Comparison of ENCODE assay signal across 13 cellular contexts in genomic region chr14:94481468-94482131, GRCh38. TPM values are rescaled to one million over a fixed set of nuclear protein-coding genes. Genes with fewer than 3 reads are reported as not detected.
DNase-seq lines count a peak whose midpoint lies in the region; ATAC-seq and TF ChIP-seq lines count a peak whose summit lies in the region.
"Had no signal": no experiment of that assay in that cellular context is flagged by ENCODE, and none has a peak within 500 bp of the region (broad histone marks: within the 10 kb centered on the region; RNA-seq: fewer than 3 reads in every experiment).

No MANE protein-coding gene starts in this region.

- no peak overlapping the region for H3K4me3 ChIP-seq in GM12865 (ENCODE audit: low read depth, low read length)
- no peak overlapping the region for H3K4me3 ChIP-seq in trophoblast cell (ENCODE audit: low read depth, low read length)

- H3K4me2 ChIP-seq in trophoblast cell (ENCODE audit: low read length), result no peak overlapping the region

- H3K4me1 Mint-ChIP-seq in chondrocyte (ENCODE audit: low read depth), result peaks cover 50% of the 10 kb centered on the region

- no peaks in the 10 kb centered on the region for H3K27me3 Mint-ChIP-seq in chondrocyte (ENCODE audit: low read depth)

- H4K8ac ChIP-seq in trophoblast cell (ENCODE audit: low read depth, low read length), result no peak overlapping the region

- no peak overlapping the region for H2BK120ac ChIP-seq in trophoblast cell (ENCODE audit: insufficient read depth, low read length, poor library complexity)

- WGBS in trophoblast cell (ENCODE audit: extremely low coverage, insufficient coverage, insufficient read length), result no CpG with 5 or more reads among the region's 5 CpGs

- peak overlapping the region; percentile 79 for H3K27ac Mint-ChIP-seq in chondrocyte (ENCODE audit: unreplicated experiment)
- H3K27ac Mint-ChIP-seq: CD4-positive, CD25-positive, alpha-beta regulatory T cell; IgD-negative memory B cell had no signal

- ATAC-seq in GM19452 (IDR thresholded peaks at IDR 0.05; ENCODE audit: unreplicated experiment), result no peak
- no peak for ATAC-seq in HG03097 (IDR thresholded peaks at IDR 0.05; ENCODE audit: low FRiP score, unreplicated experiment)

- no peak overlapping the region for H3K27ac ChIP-seq in trophoblast cell (ENCODE audit: low read depth, low read length)

- no peak overlapping the region for H3K14ac ChIP-seq in trophoblast cell (ENCODE audit: low read length)

- no peaks in the 10 kb centered on the region for H3K79me2 ChIP-seq in trophoblast cell (ENCODE audit: control insufficient read depth, insufficient read depth, low read length, poor library complexity)

- H3K23ac ChIP-seq in trophoblast cell (ENCODE audit: low read length), result no peak overlapping the region

- no peak overlapping the region for H2AK5ac ChIP-seq in trophoblast cell (ENCODE audit: low read length)

- peaks cover 0 to 3% of the 10 kb centered on the region in 2 experiments for H3K4me1 ChIP-seq in trophoblast cell (ENCODE audit: control insufficient read depth in 1 of 2, insufficient read depth in 2 of 2, low read length in 2 of 2)

- H3K18ac ChIP-seq in trophoblast cell (ENCODE audit: low read length), result no peak overlapping the region

- H4K12ac ChIP-seq in trophoblast cell (ENCODE audit: low read depth, low read length), result no peak overlapping the region

- DNase-seq in GM12865 (ENCODE audit: low read depth), result peak; percentile 57
- DNase-seq in HK-2 (ENCODE audit: unreplicated experiment), result peak; percentile 37
- DNase-seq in chondrocyte (ENCODE audit: low spot score), result no peak
- DNase-seq in trophoblast cell, result peak; percentile 87 to 90
- no peak for DNase-seq in NCI-H1694 (lab: John Stamatoyannopoulos, UW)
- no peak for DNase-seq in NCI-H345 treated with DMSO at 0.1 percent for 48 hours (lab: John Stamatoyannopoulos, UW; ENCODE audit: unreplicated experiment)
- DNase-seq: CD4-positive, CD25-positive, alpha-beta regulatory T cell; GOT3 had no signal

- H3K9ac ChIP-seq in trophoblast cell (ENCODE audit: low read length), result no peak overlapping the region

- peaks cover 22% of the 10 kb centered on the region for H3K9me3 Mint-ChIP-seq in chondrocyte (ENCODE audit: low read depth)

- H3K4ac ChIP-seq in trophoblast cell (ENCODE audit: low read depth, low read length), result no peak overlapping the region

- H2BK12ac ChIP-seq in trophoblast cell (ENCODE audit: low read length), result no peak overlapping the region

- H2BK5ac ChIP-seq in trophoblast cell (ENCODE audit: low read depth, low read length, poor library complexity), result no peak overlapping the region

- H3K9me3 ChIP-seq in trophoblast cell (ENCODE audit: insufficient read depth, low read depth, low read length), result peaks cover 6% of the 10 kb centered on the region

- TF ChIP-seq CTCF in GM12865 (IDR thresholded peaks at IDR 0.05; ENCODE audit: insufficient read depth, low read depth, low read length, missing control alignments) (no peak), chondrocyte (IDR thresholded peaks at IDR 0.05) (no peak)

- no peaks in the 10 kb centered on the region for H3K27me3 ChIP-seq in trophoblast cell (ENCODE audit: insufficient read depth, low read length)

- no peak overlapping the region for H3K4me3 Mint-ChIP-seq in chondrocyte (ENCODE audit: unreplicated experiment)
- H3K4me3 Mint-ChIP-seq: CD4-positive, CD25-positive, alpha-beta regulatory T cell had no signal

- H2AFZ ChIP-seq in trophoblast cell (ENCODE audit: insufficient read depth, low read length, poor library complexity), result no peak overlapping the region

- H3K36me3 Mint-ChIP-seq in chondrocyte (ENCODE audit: low read depth), result peaks cover 6% of the 10 kb centered on the region
- H3K36me3 Mint-ChIP-seq: CD4-positive, CD25-positive, alpha-beta regulatory T cell had no signal

- no peak overlapping the region for H4K91ac ChIP-seq in trophoblast cell (ENCODE audit: low read depth, low read length)

- no peaks in the 10 kb centered on the region for H3K79me1 ChIP-seq in trophoblast cell (ENCODE audit: low read length)

- no peaks in the 10 kb centered on the region for H3K36me3 ChIP-seq in trophoblast cell (ENCODE audit: control insufficient read depth in 1 of 2, insufficient read depth in 2 of 2, low read length in 2 of 2)

RNA-seq across cellular contexts. Expression of gene SERPINA9, which starts 5.6 kb away (rescaled TPM):
- not detected in 3 replicates for total RNA-seq in chondrocyte
- polyA plus RNA-seq in trophoblast cell (2013), result not detected in 2 replicates
- total RNA-seq: CD4-positive, CD25-positive, alpha-beta regulatory T cell; dermis microvascular lymphatic vessel endothelial cell; frontal cortex had no signal
- polyA plus RNA-seq: CD4-positive, CD25-positive, alpha-beta regulatory T cell had no signal

RNA-seq across cellular contexts. Expression of gene SERPINA12, which starts 27.7 kb away (rescaled TPM):
- total RNA-seq in chondrocyte, result not detected in 3 replicates
- not detected in 2 replicates for polyA plus RNA-seq in trophoblast cell (2013)
- total RNA-seq: CD4-positive, CD25-positive, alpha-beta regulatory T cell; dermis microvascular lymphatic vessel endothelial cell; frontal cortex had no signal
- polyA plus RNA-seq: CD4-positive, CD25-positive, alpha-beta regulatory T cell; IgD-negative memory B cell had no signal

RNA-seq across cellular contexts. Expression of gene SERPINA11, which starts 29.0 kb away (rescaled TPM):
- not detected in 3 replicates for total RNA-seq in chondrocyte
- 0.04 TPM in 1 of 2 replicates, not detected in the other for polyA plus RNA-seq in trophoblast cell (2013)
- total RNA-seq: CD4-positive, CD25-positive, alpha-beta regulatory T cell; dermis microvascular lymphatic vessel endothelial cell; frontal cortex had no signal
- polyA plus RNA-seq: CD4-positive, CD25-positive, alpha-beta regulatory T cell; IgD-negative memory B cell had no signal

Comparison
In these comparisons a context has a peak if more than half of its experiments do, and no peak if none do; other contexts are left out.
1. DNase-seq: peak in GM12865 (single experiment), HK-2 (single experiment) and trophoblast cell (2 of 2); none in chondrocyte (single experiment), NCI-H1694 (single experiment) and NCI-H345 treated with DMSO at 0.1 percent for 48 hours (single experiment).